1 cellular context compared by ENCODE assay signal in the genomic region with DNA sequence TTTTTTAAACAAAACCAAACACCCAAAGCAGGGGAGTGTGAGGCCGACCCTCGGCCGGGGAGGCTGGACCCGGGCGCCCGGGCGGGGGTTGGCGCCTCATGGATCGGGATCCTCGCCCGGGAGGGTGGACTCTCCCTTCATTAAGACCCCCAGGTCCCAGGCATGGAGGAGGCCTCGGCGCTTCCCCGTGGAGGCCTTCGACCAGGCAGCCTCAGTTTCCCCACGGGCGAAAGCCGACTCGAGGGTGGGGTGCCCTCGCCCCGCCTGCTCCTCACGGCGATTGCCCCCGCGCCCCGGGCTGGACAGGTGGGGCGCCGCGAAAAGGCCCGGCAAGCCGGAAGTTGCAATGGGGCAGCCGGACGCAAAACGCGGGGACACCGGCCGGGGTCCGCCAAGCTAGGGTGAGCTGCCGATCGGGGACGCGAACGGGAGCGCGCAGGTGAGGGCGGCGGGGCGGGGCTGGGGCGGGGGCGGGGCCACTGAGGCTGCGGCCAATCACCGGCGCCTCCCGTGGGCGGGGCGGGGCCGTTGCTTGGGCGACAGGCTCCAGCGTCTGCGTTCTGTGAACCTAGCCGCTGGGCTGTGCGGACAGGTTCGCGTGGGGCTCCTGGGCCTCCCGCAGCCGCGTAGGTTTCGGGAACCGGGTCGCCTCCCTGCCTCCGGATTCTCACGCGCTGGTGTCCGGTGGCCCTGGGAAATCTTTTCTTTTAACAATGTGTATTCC.
A peak's percentile ranks its signal among the peaks of the same experiment; 100 is the strongest.
TF ChIP-seq lines count a peak whose summit lies in the region.

No MANE protein-coding gene starts in this region.

TF ChIP-seq in HepG2, 621 proteins besides CTCF, POLR2A, EP300 and RAD21 (continued from another document and continues in another):
- TF ChIP-seq, protein P1, sequence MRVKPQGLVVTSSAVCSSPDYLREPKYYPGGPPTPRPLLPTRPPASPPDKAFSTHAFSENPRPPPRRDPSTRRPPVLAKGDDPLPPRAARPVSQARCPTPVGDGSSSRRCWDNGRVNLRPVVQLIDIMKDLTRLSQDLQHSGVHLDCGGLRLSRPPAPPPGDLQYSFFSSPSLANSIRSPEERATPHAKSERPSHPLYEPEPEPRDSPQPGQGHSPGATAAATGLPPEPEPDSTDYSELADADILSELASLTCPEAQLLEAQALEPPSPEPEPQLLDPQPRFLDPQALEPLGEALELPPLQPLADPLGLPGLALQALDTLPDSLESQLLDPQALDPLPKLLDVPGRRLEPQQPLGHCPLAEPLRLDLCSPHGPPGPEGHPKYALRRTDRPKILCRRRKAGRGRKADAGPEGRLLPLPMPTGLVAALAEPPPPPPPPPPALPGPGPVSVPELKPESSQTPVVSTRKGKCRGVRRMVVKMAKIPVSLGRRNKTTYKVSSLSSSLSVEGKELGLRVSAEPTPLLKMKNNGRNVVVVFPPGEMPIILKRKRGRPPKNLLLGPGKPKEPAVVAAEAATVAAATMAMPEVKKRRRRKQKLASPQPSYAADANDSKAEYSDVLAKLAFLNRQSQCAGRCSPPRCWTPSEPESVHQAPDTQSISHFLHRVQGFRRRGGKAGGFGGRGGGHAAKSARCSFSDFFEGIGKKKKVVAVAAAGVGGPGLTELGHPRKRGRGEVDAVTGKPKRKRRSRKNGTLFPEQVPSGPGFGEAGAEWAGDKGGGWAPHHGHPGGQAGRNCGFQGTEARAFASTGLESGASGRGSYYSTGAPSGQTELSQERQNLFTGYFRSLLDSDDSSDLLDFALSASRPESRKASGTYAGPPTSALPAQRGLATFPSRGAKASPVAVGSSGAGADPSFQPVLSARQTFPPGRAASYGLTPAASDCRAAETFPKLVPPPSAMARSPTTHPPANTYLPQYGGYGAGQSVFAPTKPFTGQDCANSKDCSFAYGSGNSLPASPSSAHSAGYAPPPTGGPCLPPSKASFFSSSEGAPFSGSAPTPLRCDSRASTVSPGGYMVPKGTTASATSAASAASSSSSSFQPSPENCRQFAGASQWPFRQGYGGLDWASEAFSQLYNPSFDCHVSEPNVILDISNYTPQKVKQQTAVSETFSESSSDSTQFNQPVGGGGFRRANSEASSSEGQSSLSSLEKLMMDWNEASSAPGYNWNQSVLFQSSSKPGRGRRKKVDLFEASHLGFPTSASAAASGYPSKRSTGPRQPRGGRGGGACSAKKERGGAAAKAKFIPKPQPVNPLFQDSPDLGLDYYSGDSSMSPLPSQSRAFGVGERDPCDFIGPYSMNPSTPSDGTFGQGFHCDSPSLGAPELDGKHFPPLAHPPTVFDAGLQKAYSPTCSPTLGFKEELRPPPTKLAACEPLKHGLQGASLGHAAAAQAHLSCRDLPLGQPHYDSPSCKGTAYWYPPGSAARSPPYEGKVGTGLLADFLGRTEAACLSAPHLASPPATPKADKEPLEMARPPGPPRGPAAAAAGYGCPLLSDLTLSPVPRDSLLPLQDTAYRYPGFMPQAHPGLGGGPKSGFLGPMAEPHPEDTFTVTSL (CRISPR knock-in tag; IDR thresholded peaks at IDR 0.05; ENCODE audit: borderline replicate concordance) = no peak
- TF ChIP-seq ZNF841 (CRISPR knock-in tag; IDR thresholded peaks at IDR 0.05; ENCODE audit: borderline replicate concordance) = no peak
- TF ChIP-seq, protein P2, sequence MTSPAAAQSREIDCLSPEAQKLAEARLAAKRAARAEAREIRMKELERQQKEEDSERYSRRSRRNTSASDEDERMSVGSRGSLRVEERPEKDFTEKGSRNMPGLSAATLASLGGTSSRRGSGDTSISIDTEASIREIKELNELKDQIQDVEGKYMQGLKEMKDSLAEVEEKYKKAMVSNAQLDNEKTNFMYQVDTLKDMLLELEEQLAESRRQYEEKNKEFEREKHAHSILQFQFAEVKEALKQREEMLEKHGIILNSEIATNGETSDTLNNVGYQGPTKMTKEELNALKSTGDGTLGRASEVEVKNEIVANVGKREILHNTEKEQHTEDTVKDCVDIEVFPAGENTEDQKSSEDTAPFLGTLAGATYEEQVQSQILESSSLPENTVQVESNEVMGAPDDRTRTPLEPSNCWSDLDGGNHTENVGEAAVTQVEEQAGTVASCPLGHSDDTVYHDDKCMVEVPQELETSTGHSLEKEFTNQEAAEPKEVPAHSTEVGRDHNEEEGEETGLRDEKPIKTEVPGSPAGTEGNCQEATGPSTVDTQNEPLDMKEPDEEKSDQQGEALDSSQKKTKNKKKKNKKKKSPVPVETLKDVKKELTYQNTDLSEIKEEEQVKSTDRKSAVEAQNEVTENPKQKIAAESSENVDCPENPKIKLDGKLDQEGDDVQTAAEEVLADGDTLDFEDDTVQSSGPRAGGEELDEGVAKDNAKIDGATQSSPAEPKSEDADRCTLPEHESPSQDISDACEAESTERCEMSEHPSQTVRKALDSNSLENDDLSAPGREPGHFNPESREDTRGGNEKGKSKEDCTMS (CRISPR knock-in tag; conservative IDR thresholded peaks at IDR 0.05) = no peak
- no peak for TF ChIP-seq REXO4 (CRISPR knock-in tag; IDR thresholded peaks at IDR 0.05; ENCODE audit: borderline replicate concordance)
- TF ChIP-seq, protein P3, sequence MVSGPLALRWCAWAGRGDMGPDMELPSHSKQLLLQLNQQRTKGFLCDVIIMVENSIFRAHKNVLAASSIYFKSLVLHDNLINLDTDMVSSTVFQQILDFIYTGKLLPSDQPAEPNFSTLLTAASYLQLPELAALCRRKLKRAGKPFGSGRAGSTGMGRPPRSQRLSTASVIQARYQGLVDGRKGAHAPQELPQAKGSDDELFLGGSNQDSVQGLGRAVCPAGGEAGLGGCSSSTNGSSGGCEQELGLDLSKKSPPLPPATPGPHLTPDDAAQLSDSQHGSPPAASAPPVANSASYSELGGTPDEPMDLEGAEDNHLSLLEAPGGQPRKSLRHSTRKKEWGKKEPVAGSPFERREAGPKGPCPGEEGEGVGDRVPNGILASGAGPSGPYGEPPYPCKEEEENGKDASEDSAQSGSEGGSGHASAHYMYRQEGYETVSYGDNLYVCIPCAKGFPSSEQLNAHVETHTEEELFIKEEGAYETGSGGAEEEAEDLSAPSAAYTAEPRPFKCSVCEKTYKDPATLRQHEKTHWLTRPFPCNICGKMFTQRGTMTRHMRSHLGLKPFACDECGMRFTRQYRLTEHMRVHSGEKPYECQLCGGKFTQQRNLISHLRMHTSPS (CRISPR knock-in tag; IDR thresholded peaks at IDR 0.05; ENCODE audit: low read depth) = 0 out of 2 replicates have a peak, but pooled peaks have one; percentile 29
- no peak; the same call in 1 of the 2 replicates for TF ChIP-seq SP5 (CRISPR knock-in tag; IDR thresholded peaks at IDR 0.05; ENCODE audit: borderline replicate concordance, low read depth)
- TF ChIP-seq KAT8 (CRISPR knock-in tag; IDR thresholded peaks at IDR 0.05) = peak; percentile 95
- peak; percentile 57; the same call in 1 of the 2 replicates for TF ChIP-seq ZNF343 (CRISPR knock-in tag; IDR thresholded peaks at IDR 0.05)
- peak; percentile 68; the same call in 1 of the 2 replicates for TF ChIP-seq BRD4 (CRISPR knock-in tag; IDR thresholded peaks at IDR 0.05)
- 0 out of 2 replicates have a peak, but pooled peaks have one; percentile 25 for TF ChIP-seq ZNF652 (CRISPR knock-in tag; IDR thresholded peaks at IDR 0.05; ENCODE audit: borderline replicate concordance, low read depth)
- TF ChIP-seq HMGA1 (CRISPR knock-in tag; conservative IDR thresholded peaks at IDR 0.05) = no peak
- TF ChIP-seq, protein P4, sequence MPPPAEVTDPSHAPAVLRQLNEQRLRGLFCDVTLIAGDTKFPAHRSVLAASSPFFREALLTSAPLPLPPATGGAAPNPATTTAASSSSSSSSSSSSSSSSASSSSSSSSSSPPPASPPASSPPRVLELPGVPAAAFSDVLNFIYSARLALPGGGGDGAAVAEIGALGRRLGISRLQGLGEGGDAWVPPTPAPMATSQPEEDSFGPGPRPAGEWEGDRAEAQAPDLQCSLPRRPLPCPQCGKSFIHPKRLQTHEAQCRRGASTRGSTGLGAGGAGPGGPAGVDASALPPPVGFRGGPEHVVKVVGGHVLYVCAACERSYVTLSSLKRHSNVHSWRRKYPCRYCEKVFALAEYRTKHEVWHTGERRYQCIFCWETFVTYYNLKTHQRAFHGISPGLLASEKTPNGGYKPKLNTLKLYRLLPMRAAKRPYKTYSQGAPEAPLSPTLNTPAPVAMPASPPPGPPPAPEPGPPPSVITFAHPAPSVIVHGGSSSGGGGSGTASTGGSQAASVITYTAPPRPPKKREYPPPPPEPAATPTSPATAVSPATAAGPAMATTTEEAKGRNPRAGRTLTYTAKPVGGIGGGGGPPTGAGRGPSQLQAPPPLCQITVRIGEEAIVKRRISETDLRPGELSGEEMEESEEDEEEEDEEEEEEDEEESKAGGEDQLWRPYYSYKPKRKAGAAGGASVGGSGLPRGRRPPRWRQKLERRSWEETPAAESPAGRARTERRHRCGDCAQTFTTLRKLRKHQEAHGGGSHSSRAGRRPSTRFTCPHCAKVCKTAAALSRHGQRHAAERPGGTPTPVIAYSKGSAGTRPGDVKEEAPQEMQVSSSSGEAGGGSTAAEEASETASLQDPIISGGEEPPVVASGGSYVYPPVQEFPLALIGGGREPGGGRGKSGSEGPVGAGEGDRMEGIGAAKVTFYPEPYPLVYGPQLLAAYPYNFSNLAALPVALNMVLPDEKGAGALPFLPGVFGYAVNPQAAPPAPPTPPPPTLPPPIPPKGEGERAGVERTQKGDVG (CRISPR knock-in tag; IDR thresholded peaks at IDR 0.05; ENCODE audit: borderline replicate concordance) = no peak; the same call in 1 of the 2 replicates
- TF ChIP-seq PITX1 (CRISPR knock-in tag; IDR thresholded peaks at IDR 0.05) = peak; percentile 68; the same call in 1 of the 2 replicates
- 0 out of 2 replicates have a peak, but pooled peaks have one; percentile 24 for TF ChIP-seq SIX4 (CRISPR knock-in tag; IDR thresholded peaks at IDR 0.05)
- no peak for TF ChIP-seq ZNF382 (CRISPR knock-in tag; IDR thresholded peaks at IDR 0.05; ENCODE audit: borderline replicate concordance)
- TF ChIP-seq ZMYM3 (CRISPR knock-in tag; IDR thresholded peaks at IDR 0.05) = peak; percentile 49; the same call in 1 of the 2 replicates
- no peak for TF ChIP-seq ZNF224 (CRISPR knock-in tag; IDR thresholded peaks at IDR 0.05)
- TF ChIP-seq, protein P5, sequence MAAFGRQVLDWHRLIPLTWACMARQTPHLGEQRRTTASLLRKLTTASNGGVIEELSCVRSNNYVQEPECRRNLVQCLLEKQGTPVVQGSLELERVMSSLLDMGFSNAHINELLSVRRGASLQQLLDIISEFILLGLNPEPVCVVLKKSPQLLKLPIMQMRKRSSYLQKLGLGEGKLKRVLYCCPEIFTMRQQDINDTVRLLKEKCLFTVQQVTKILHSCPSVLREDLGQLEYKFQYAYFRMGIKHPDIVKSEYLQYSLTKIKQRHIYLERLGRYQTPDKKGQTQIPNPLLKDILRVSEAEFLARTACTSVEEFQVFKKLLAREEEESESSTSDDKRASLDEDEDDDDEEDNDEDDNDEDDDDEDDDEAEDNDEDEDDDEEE (CRISPR knock-in tag; IDR thresholded peaks at IDR 0.05) = no peak
- TF ChIP-seq, protein P6, sequence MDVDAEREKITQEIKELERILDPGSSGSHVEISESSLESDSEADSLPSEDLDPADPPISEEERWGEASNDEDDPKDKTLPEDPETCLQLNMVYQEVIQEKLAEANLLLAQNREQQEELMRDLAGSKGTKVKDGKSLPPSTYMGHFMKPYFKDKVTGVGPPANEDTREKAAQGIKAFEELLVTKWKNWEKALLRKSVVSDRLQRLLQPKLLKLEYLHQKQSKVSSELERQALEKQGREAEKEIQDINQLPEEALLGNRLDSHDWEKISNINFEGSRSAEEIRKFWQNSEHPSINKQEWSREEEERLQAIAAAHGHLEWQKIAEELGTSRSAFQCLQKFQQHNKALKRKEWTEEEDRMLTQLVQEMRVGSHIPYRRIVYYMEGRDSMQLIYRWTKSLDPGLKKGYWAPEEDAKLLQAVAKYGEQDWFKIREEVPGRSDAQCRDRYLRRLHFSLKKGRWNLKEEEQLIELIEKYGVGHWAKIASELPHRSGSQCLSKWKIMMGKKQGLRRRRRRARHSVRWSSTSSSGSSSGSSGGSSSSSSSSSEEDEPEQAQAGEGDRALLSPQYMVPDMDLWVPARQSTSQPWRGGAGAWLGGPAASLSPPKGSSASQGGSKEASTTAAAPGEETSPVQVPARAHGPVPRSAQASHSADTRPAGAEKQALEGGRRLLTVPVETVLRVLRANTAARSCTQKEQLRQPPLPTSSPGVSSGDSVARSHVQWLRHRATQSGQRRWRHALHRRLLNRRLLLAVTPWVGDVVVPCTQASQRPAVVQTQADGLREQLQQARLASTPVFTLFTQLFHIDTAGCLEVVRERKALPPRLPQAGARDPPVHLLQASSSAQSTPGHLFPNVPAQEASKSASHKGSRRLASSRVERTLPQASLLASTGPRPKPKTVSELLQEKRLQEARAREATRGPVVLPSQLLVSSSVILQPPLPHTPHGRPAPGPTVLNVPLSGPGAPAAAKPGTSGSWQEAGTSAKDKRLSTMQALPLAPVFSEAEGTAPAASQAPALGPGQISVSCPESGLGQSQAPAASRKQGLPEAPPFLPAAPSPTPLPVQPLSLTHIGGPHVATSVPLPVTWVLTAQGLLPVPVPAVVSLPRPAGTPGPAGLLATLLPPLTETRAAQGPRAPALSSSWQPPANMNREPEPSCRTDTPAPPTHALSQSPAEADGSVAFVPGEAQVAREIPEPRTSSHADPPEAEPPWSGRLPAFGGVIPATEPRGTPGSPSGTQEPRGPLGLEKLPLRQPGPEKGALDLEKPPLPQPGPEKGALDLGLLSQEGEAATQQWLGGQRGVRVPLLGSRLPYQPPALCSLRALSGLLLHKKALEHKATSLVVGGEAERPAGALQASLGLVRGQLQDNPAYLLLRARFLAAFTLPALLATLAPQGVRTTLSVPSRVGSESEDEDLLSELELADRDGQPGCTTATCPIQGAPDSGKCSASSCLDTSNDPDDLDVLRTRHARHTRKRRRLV (CRISPR knock-in tag; IDR thresholded peaks at IDR 0.05) = no peak
- no peak for TF ChIP-seq SNAPC2 (CRISPR knock-in tag; IDR thresholded peaks at IDR 0.05)
- no peak for TF ChIP-seq RFX5 (IDR thresholded peaks at IDR 0.05; ENCODE audit: low read depth, low read length)
- no peak for TF ChIP-seq TBL1XR1 (IDR thresholded peaks at IDR 0.05; ENCODE audit: borderline replicate concordance, low read length, partially characterized antibody)
- TF ChIP-seq TSC22D2 (CRISPR knock-in tag; IDR thresholded peaks at IDR 0.05; ENCODE audit: borderline replicate concordance) = peak; percentile 79; the same call in 1 of the 2 replicates
- no peak; the same call in 1 of the 2 replicates for TF ChIP-seq RXRB (CRISPR knock-in tag; IDR thresholded peaks at IDR 0.05; ENCODE audit: borderline replicate concordance)
- no peak for TF ChIP-seq ZNF124 (CRISPR knock-in tag; IDR thresholded peaks at IDR 0.05)
- peak; percentile 92 for TF ChIP-seq THAP11 (CRISPR knock-in tag; IDR thresholded peaks at IDR 0.05)
- TF ChIP-seq, protein P7, sequence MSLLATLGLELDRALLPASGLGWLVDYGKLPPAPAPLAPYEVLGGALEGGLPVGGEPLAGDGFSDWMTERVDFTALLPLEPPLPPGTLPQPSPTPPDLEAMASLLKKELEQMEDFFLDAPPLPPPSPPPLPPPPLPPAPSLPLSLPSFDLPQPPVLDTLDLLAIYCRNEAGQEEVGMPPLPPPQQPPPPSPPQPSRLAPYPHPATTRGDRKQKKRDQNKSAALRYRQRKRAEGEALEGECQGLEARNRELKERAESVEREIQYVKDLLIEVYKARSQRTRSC (CRISPR knock-in tag; IDR thresholded peaks at IDR 0.05; ENCODE audit: low read depth) = no peak
